In the genomic region with DNA sequence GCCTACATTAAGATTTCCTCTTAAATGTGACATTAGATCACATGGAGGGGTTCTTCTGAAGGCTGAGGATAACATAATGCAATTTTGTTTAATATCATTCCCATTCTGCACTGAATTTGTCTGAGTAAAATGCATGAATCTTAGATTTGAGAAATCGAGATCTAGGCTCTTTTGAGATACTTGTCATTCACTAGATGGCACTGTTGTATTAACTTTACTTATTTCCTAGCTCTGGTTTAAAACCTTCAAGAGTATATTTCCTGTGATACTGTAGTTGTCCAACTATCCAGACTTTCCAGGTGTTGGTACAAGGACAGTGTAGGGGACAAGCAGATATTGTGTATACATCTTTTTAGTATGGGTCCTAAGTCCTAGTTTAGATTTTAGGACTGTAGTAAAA, we compare ENCODE assay signal across 8 cellular contexts.
DNase-seq lines count a peak whose midpoint lies in the region; ATAC-seq and TF ChIP-seq lines count a peak whose summit lies in the region.

No MANE protein-coding gene starts in this region.

- H2AFZ ChIP-seq in OCI-LY3 (ENCODE audit: low read depth, low read length) = peak overlapping the region; percentile 84

- DNase-seq in KBM-7 = peak; percentile 24
- DNase-seq in fibroblast of peridontal ligament (ENCODE audit: extremely low read depth) = peak; percentile 3
- DNase-seq in tibial artery = no peak
- DNase-seq in activated CD4-positive, alpha-beta T cell treated with anti-CD3 and anti-CD28 coated beads for 1 hour = no peak

- no peaks in the 10 kb centered on the region for H3K9me3 ChIP-seq in DOHH2 (ENCODE audit: control insufficient read depth, insufficient read depth, low read length)
- H3K9me3 ChIP-seq in OCI-LY3 (ENCODE audit: insufficient read depth, low read length) = no peaks in the 10 kb centered on the region
- H3K9me3 ChIP-seq in tibial artery = no peaks in the 10 kb centered on the region

- H3K79me2 ChIP-seq in DOHH2 (ENCODE audit: control insufficient read depth, low read length) (no peaks in the 10 kb centered on the region), OCI-LY3 (ENCODE audit: low read length) (no peaks in the 10 kb centered on the region)

- H3K9ac ChIP-seq in OCI-LY3 (ENCODE audit: low read length) = peak overlapping the region; percentile 30

- no peaks in the 10 kb centered on the region for H3K9me2 ChIP-seq in DOHH2 (replicated peaks; ENCODE audit: control insufficient read depth, low read length)

- TF ChIP-seq CTCF in DOHH2 (IDR thresholded peaks at IDR 0.05; ENCODE audit: low read depth, low read length, poor library complexity, severe bottlenecking) (peak; percentile 57), OCI-LY3 (IDR thresholded peaks at IDR 0.05; ENCODE audit: low read depth, low read length) (peak; percentile 76), tibial artery (IDR thresholded peaks at IDR 0.05) (peak; percentile 46 to 61)

- H3K4me3 ChIP-seq in DOHH2 (ENCODE audit: low read length) (no peak overlapping the region), OCI-LY3 (ENCODE audit: low read length) (no peak overlapping the region; the same call in 1 of the 2 replicates), tibial artery (no peak overlapping the region)

- intact Hi-C loops in tibial artery (cut with DNase I; ENCODE audit: low total_unique reads) = no loop called here

- no peaks in the 10 kb centered on the region for H3K4me1 ChIP-seq in DOHH2 (ENCODE audit: control insufficient read depth, low read length)
- H3K4me1 ChIP-seq in OCI-LY3 (ENCODE audit: low read length) = peaks cover 8% of the 10 kb centered on the region
- H3K4me1 ChIP-seq in tibial artery = no peaks in the 10 kb centered on the region

- in situ Hi-C loops in KBM-7 (cut with MboI; ENCODE audit: low pct_unique_long_range_greater_than_20kb, low sequenced_read_pairs) = no loop called here

- H3K36me3 ChIP-seq in DOHH2 (ENCODE audit: control insufficient read depth, low read length) (no peaks in the 10 kb centered on the region), OCI-LY3 (replicated peaks; ENCODE audit: low read depth, low read length) (no peaks in the 10 kb centered on the region), tibial artery (no peaks in the 10 kb centered on the region)

- H3K4me2 ChIP-seq in DOHH2 (ENCODE audit: low read length) (no peak overlapping the region), OCI-LY3 (ENCODE audit: low read length) (peak overlapping the region; percentile 42)

- H3F3A ChIP-seq in DOHH2 (ENCODE audit: control insufficient read depth, insufficient read depth) = no peaks in the 10 kb centered on the region

- H3K27me3 ChIP-seq in DOHH2 (ENCODE audit: control insufficient read depth, low read length) = no peaks in the 10 kb centered on the region
- 0 out of 2 replicates have a peak, but pooled peaks cover 6% of the 10 kb centered on the region for H3K27me3 ChIP-seq in OCI-LY3 (ENCODE audit: low read depth, low read length)
- no peaks in the 10 kb centered on the region for H3K27me3 ChIP-seq in tibial artery

- H3K27ac ChIP-seq in DOHH2 (ENCODE audit: low read depth, low read length) (no peak overlapping the region), OCI-LY3 (ENCODE audit: low read length) (no peak overlapping the region), tibial artery (no peak overlapping the region)

- no peaks in the 10 kb centered on the region for H4K20me1 ChIP-seq in DOHH2 (ENCODE audit: control insufficient read depth, insufficient read depth, low read depth, low read length)
- H4K20me1 ChIP-seq in OCI-LY3 (ENCODE audit: insufficient read depth, low read length) = no peaks in the 10 kb centered on the region

- ATAC-seq in GM19324 (IDR thresholded peaks at IDR 0.05; ENCODE audit: low FRiP score, unreplicated experiment) = no peak
- ATAC-seq in HG03342 (IDR thresholded peaks at IDR 0.05; ENCODE audit: unreplicated experiment) = no peak

Comparison
In these comparisons a context has a peak if more than half of its experiments do, and no peak if none do; other contexts are left out.
1. DNase-seq: peak in KBM-7 (single experiment) and fibroblast of peridontal ligament (single experiment); none in tibial artery (0 of 2) and activated CD4-positive, alpha-beta T cell treated with anti-CD3 and anti-CD28 coated beads for 1 hour (single experiment).
2. Peak in every context shown above with its lines, with median percentiles within 50 percentile points of each other: CTCF ChIP-seq.